In the genomic region with DNA sequence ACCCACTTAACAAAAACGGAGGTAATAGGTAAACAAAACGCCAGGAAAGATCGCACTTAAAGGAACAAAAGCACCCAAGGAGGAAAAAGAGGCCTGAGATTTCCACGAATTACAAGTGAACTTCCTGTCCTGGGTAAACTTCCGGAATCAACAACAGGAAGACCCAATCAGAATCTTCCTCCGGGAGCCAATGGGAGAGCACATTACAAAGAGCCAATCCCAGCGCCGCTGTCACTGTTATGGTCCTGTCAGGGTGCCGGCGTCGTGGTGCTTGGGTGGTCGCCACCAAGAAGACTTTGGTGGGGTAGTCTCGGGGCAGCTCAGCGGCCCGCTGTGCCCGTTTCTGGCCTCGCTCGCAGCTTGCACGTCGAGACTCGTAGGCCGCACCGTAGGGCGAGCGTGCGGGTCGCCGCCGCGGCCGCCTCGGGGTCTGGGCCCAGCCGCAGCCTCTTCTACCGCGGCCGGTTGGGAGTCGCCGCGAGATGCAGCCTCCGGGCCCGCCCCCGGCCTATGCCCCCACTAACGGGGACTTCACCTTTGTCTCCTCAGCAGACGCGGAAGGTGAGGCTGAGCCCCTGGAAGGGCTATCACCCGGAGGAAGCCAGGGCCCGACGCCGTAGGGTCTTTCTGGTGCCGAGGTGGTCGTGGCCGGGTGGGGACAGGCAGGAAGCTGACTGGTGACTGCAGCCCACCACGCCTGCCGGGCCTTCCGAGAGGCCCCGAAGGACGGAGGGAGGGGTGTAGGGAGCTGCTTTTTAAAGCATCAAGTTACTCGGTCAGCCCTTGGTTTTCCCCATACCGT, we compare ENCODE assay signal across 8 cellular contexts. TPM values are rescaled to one million over a fixed set of nuclear protein-coding genes. Genes with fewer than 3 reads are reported as not detected.
DNase-seq lines count a peak whose midpoint lies in the region; ATAC-seq and TF ChIP-seq lines count a peak whose summit lies in the region.

A gene (plus strand): TSS at position 231 of the 802 bp plus-strand sequence. CDS start 252 bp downstream, at position 483.

- ATAC-seq in HG02870 (IDR thresholded peaks at IDR 0.05; ENCODE audit: unreplicated experiment), result peak; percentile 98

- H3K36me3 ChIP-seq in left ventricle myocardium inferior, result peaks cover 22% of the 10 kb centered on the region

- H3K4me3 ChIP-seq in left ventricle myocardium inferior, result peak within 1 kb of the TSS; percentile 97

- in situ Hi-C loops in GM13976 (cut with MboI; ENCODE audit: low sequenced_read_pairs, unreplicated experiment), result no loop called here

- no peaks in the 10 kb centered on the region for H3K27me3 ChIP-seq in left ventricle myocardium inferior (ENCODE audit: low read depth)

- DNase-seq in GM13976 (ENCODE audit: low spot score) (peak; percentile 99), NCI-H146 treated with DMSO at 0.1 percent for 48 hours (lab: John Stamatoyannopoulos, UW; ENCODE audit: unreplicated experiment) (peak; percentile 83), amniotic epithelial cell (ENCODE audit: low read depth) (peak; percentile 93), left ventricle myocardium inferior (peak; percentile 88), progenitor cell of endocrine pancreas (ENCODE audit: low spot score, unreplicated experiment) (peak; percentile 77), ureter (ENCODE audit: low spot score) (peak; percentile 93)

- H3K4me1 Mint-ChIP-seq in progenitor cell of endocrine pancreas (ENCODE audit: low read depth), result peaks cover 6% of the 10 kb centered on the region

- peaks cover 3% of the 10 kb centered on the region for H3K9me3 Mint-ChIP-seq in progenitor cell of endocrine pancreas (ENCODE audit: low read depth)

- H3K4me3 Mint-ChIP-seq in progenitor cell of endocrine pancreas (ENCODE audit: low read depth), result peak within 1 kb of the TSS; percentile 84

- peaks cover 6% of the 10 kb centered on the region for H3K36me3 Mint-ChIP-seq in progenitor cell of endocrine pancreas (ENCODE audit: insufficient read depth)

- H3K4me1 ChIP-seq in left ventricle myocardium inferior, result peaks cover 60% of the 10 kb centered on the region

- intact Hi-C loops in T-helper 1 cell treated with Interleukin-12 subunit alpha and Interleukin-12 subunit beta and Interleukin-4 antibody, amounts not matched to agents 30 ng/mL and 1 ng/mL, for 36 hours (cut with micrococcal nuclease), result loop anchor here (1.0 to 5.0 kb wide), 9 partner anchors 78 to 1321 kb away; a partner anchor contains a TSS
- intact Hi-C loops in left ventricle myocardium inferior (cut with micrococcal nuclease), result no loop called here

- peak within 1 kb of the TSS; percentile 90 for H3K27ac ChIP-seq in left ventricle myocardium inferior (replicated peaks)

- peaks cover 12% of the 10 kb centered on the region for H3K27me3 Mint-ChIP-seq in progenitor cell of endocrine pancreas

- H3K9me3 ChIP-seq in left ventricle myocardium inferior (replicated peaks), result no peaks in the 10 kb centered on the region

- TF ChIP-seq CTCF in GM13976 (IDR thresholded peaks at IDR 0.05; ENCODE audit: borderline replicate concordance, control extremely low read depth, extremely low read depth, insufficient read depth, missing control alignments) (no peak), left ventricle myocardium inferior (IDR thresholded peaks at IDR 0.05; ENCODE audit: borderline replicate concordance) (no peak), progenitor cell of endocrine pancreas (IDR thresholded peaks at IDR 0.05; ENCODE audit: unreplicated experiment) (no peak)

- H3K27ac Mint-ChIP-seq in progenitor cell of endocrine pancreas, result peak within 1 kb of the TSS; percentile 99

RNA-seq across cellular contexts. Expression of the gene that starts here (rescaled TPM):
- 37.6 and 41.1 TPM in 2 replicates for total RNA-seq in T-helper 1 cell treated with Interleukin-12 subunit alpha and Interleukin-12 subunit beta and Interleukin-4 antibody, amounts not matched to agents 30 ng/mL and 1 ng/mL, for 36 hours
- total RNA-seq in left ventricle myocardium inferior (70.1 TPM), progenitor cell of endocrine pancreas (36.1 and 39.9 TPM in 2 replicates), ureter (36.8 TPM)

Comparison
In these comparisons a context has a peak if more than half of its experiments do, and no peak if none do; other contexts are left out.
1. Peak in every context shown above with its lines: DNase-seq, ATAC-seq, H3K4me3 ChIP-seq and H3K27ac ChIP-seq.